In genomic region chr3:42210731-42211130, GRCh38 we compare ENCODE assay signal across 26 cellular contexts. TPM values are rescaled to one million over a fixed set of nuclear protein-coding genes. Genes with fewer than 3 reads are reported as not detected.
"Had no signal": no experiment of that assay in that cellular context is flagged by ENCODE, and none has a peak within 500 bp of the region (broad histone marks: within the 10 kb centered on the region; RNA-seq: fewer than 3 reads in every experiment).

No MANE protein-coding gene starts in this region.

- H3K27me3 ChIP-seq: adrenal gland, cardiac muscle cell, heart right ventricle, pancreas, thyroid gland had no signal

- H3K4me1 ChIP-seq: adrenal gland, pancreas had no signal

- H3K9me3 ChIP-seq: adrenal gland, heart right ventricle, pancreas, thyroid gland had no signal

- H3K4me3 ChIP-seq: adrenal gland, cardiac muscle cell, heart right ventricle, pancreas, thyroid gland had no signal

- H3K4me1 Mint-ChIP-seq: nephron had no signal

- H3K36me3 ChIP-seq: cardiac muscle cell had no signal

- ATAC-seq: activated CD4-positive, alpha-beta T cell treated with anti-CD3 and anti-CD28 coated beads for 36 hours; activated T-cell treated with anti-CD3 and anti-CD28 coated beads, Interleukin-2, amount 50 U/mL, for 4 hours; left lobe of liver; sciatic nerve; stimulated activated naive CD8-positive, alpha-beta T cell treated with anti-CD3 and anti-CD28 coated beads, Interleukin-15, Interleukin-2, amounts not matched to agents 100 U/mL and 50 U/mL, for 24 hours had no signal

- H3K27ac ChIP-seq: adrenal gland, cardiac muscle cell, heart right ventricle, pancreas, thyroid gland had no signal

- H3K27me3 Mint-ChIP-seq: activated CD4-positive, alpha-beta T cell treated with anti-CD3 and anti-CD28 coated beads for 36 hours; activated naive CD8-positive, alpha-beta T cell had no signal

- H3K9me3 Mint-ChIP-seq: activated T-cell treated with anti-CD3 and anti-CD28 coated beads, Interleukin-2, amount 50 U/mL, for 4 hours; activated T-helper 2 cell treated with anti-CD3 and anti-CD28 coated beads, Interferon-gamma antibody, Interleukin-2, Interleukin-4, amounts not matched to agents 10 μg/mL and 5 μg/mL and 100 μg/mL, durations not matched to agents 14 hours and 24 hours and 36 hours had no signal

- DNase-seq: activated CD4-positive, alpha-beta T cell treated with anti-CD3 and anti-CD28 coated beads for 36 hours; activated CD4-positive, alpha-beta T cell treated with anti-CD3 and anti-CD28 coated beads, Interleukin-2, amount 50 U/mL, for 4 hours; activated CD8-positive, alpha-beta memory T cell treated with anti-CD3 and anti-CD28 coated beads for 24 hours; activated CD8-positive, alpha-beta memory T cell treated with anti-CD3 and anti-CD28 coated beads, Interleukin-2, amount 50 U/mL, for 4 hours; activated naive CD4-positive, alpha-beta T cell; activated T-cell treated with anti-CD3 and anti-CD28 coated beads, Interleukin-2, amount 50 U/mL, for 4 hours; adrenal gland; cortex of kidney; erythroblast; foreskin fibroblast; heart right ventricle; pancreas; stimulated activated CD4-positive, alpha-beta T cell treated with anti-CD3 and anti-CD28 coated beads, Interleukin-4, amount 100 ng/mL, for 1 hour; stimulated activated naive CD8-positive, alpha-beta T cell treated with anti-CD3 and anti-CD28 coated beads, Interleukin-15, Interleukin-2, amounts not matched to agents 100 U/mL and 50 U/mL, for 24 hours; substantia nigra; T-helper 1 cell; thyroid gland had no signal

- H3K4me3 Mint-ChIP-seq: activated CD4-positive, alpha-beta T cell treated with anti-CD3 and anti-CD28 coated beads for 36 hours; activated naive CD8-positive, alpha-beta T cell; activated T-cell treated with anti-CD3 and anti-CD28 coated beads, Interleukin-2, amount 50 U/mL, for 4 hours; nephron had no signal

- H3K27ac Mint-ChIP-seq: activated CD4-positive, alpha-beta T cell treated with anti-CD3 and anti-CD28 coated beads for 36 hours; activated T-helper 2 cell treated with anti-CD3 and anti-CD28 coated beads, Interferon-gamma antibody, Interleukin-2, Interleukin-4, amounts not matched to agents 10 μg/mL and 5 μg/mL and 100 μg/mL, durations not matched to agents 14 hours and 24 hours and 36 hours; nephron had no signal

RNA-seq across cellular contexts. Expression of gene CCK, which starts 55.3 kb away (rescaled TPM):
- total RNA-seq: activated CD4-positive, alpha-beta T cell treated with anti-CD3 and anti-CD28 coated beads for 36 hours; activated T-cell treated with anti-CD3 and anti-CD28 coated beads, Interleukin-2, amount 50 U/mL, for 4 hours; activated T-helper 2 cell treated with anti-CD3 and anti-CD28 coated beads, Interferon-gamma antibody, Interleukin-2, Interleukin-4, amounts not matched to agents 10 μg/mL and 5 μg/mL and 100 μg/mL, durations not matched to agents 14 hours and 24 hours and 36 hours; cardiac muscle cell; heart right ventricle; left lobe of liver; lung microvascular endothelial cell; pulmonary artery endothelial cell; sciatic nerve; urinary bladder had no signal
- polyA plus RNA-seq: cardiac muscle cell, heart right ventricle, urinary bladder had no signal
